In genomic region chr15:91068436-91068835, GRCh38 we compare ENCODE assay signal across 32 cellular contexts. TPM values are rescaled to one million over a fixed set of nuclear protein-coding genes. Genes with fewer than 3 reads are reported as not detected.
"Had no signal": no experiment of that assay in that cellular context is flagged by ENCODE, and none has a peak within 500 bp of the region (broad histone marks: within the 10 kb centered on the region; RNA-seq: fewer than 3 reads in every experiment).

No MANE protein-coding gene starts in this region.

- H3K27me3 ChIP-seq: body of pancreas had no signal

- H3K9me3 Mint-ChIP-seq: activated T-helper 2 cell treated with anti-CD3 and anti-CD28 coated beads, Interferon-gamma antibody, Interleukin-2, Interleukin-4, amounts not matched to agents 10 μg/mL and 5 μg/mL and 100 μg/mL, durations not matched to agents 14 hours and 24 hours and 36 hours; central memory CD8-positive, alpha-beta T cell had no signal

- H3K4me1 ChIP-seq: adrenal gland, body of pancreas, gastroesophageal sphincter, heart right ventricle had no signal

- H3K27ac Mint-ChIP-seq: activated CD4-positive, alpha-beta memory T cell treated with anti-CD3 and anti-CD28 coated beads for 36 hours; activated CD4-positive, alpha-beta T cell treated with anti-CD3 and anti-CD28 coated beads for 36 hours; activated CD4-positive, alpha-beta T cell treated with anti-CD3 and anti-CD28 coated beads, Interleukin-2, amount 10 ng/mL, durations not matched to agents 24 days and 14 days; activated CD8-positive, alpha-beta memory T cell treated with anti-CD3 and anti-CD28 coated beads, Interleukin-2, amount 10 ng/mL, durations not matched to agents 7 days and 5 days; activated CD8-positive, alpha-beta T cell treated with anti-CD3 and anti-CD28 coated beads, Interleukin-2, amount 10 ng/mL, durations not matched to agents 7 days and 5 days; activated naive CD4-positive, alpha-beta T cell treated with anti-CD3 and anti-CD28 coated beads for 36 hours; activated naive CD4-positive, alpha-beta T cell treated with anti-CD3 and anti-CD28 coated beads, Interleukin-2, amount 50 U/mL, for 24 hours; activated naive CD8-positive, alpha-beta T cell treated with anti-CD3 and anti-CD28 coated beads for 36 hours; activated naive CD8-positive, alpha-beta T cell treated with anti-CD3 and anti-CD28 coated beads, Interleukin-2, amount 50 U/mL, for 24 hours; activated T-helper 1 cell treated with anti-CD3 and anti-CD28 coated beads, Interleukin-12 subunit alpha, Interleukin-12 subunit beta, Interleukin-2, Interleukin-4 antibody, amounts not matched to agents 30 ng/mL and 10 ng/mL and 1 ng/mL, durations not matched to agents 14 hours and 24 hours and 36 hours; activated T-helper 2 cell treated with anti-CD3 and anti-CD28 coated beads, Interferon-gamma antibody, Interleukin-2, Interleukin-4, amounts not matched to agents 10 μg/mL and 5 μg/mL and 100 μg/mL, durations not matched to agents 14 hours and 24 hours and 36 hours; dendritic cell treated with granulocyte-macrophage colony-stimulating factor and Interleukin-4, amounts not matched to agents 40 ng/mL and 50 ng/mL, for 4 days; endodermal cell had no signal

- H3K79me2 ChIP-seq: hepatocyte had no signal

- H3K4me1 Mint-ChIP-seq: activated CD4-positive, alpha-beta T cell treated with anti-CD3 and anti-CD28 coated beads for 36 hours; activated CD4-positive, alpha-beta T cell treated with anti-CD3 and anti-CD28 coated beads, Interleukin-2, amount 10 ng/mL, durations not matched to agents 24 days and 14 days; activated CD8-positive, alpha-beta memory T cell treated with anti-CD3 and anti-CD28 coated beads, Interleukin-2, amount 10 ng/mL, durations not matched to agents 7 days and 5 days; activated naive CD4-positive, alpha-beta T cell treated with anti-CD3 and anti-CD28 coated beads, Interleukin-2, amount 50 U/mL, for 24 hours; activated naive CD8-positive, alpha-beta T cell treated with anti-CD3 and anti-CD28 coated beads for 36 hours; activated naive CD8-positive, alpha-beta T cell treated with anti-CD3 and anti-CD28 coated beads, Interleukin-2, amount 50 U/mL, for 24 hours; central memory CD8-positive, alpha-beta T cell; endodermal cell had no signal

- H3K36me3 Mint-ChIP-seq: activated CD4-positive, alpha-beta memory T cell treated with anti-CD3 and anti-CD28 coated beads for 36 hours; activated CD8-positive, alpha-beta memory T cell treated with anti-CD3 and anti-CD28 coated beads, Interleukin-2, amount 10 ng/mL, durations not matched to agents 7 days and 5 days; activated naive CD8-positive, alpha-beta T cell treated with anti-CD3 and anti-CD28 coated beads for 36 hours had no signal

- H3K4me3 ChIP-seq: adrenal gland, body of pancreas, coronary artery, dorsolateral prefrontal cortex, gastroesophageal sphincter, heart right ventricle, hepatocyte had no signal

- H2AFZ ChIP-seq: hepatocyte had no signal

- DNase-seq: activated CD4-positive, alpha-beta memory T cell treated with anti-CD3 and anti-CD28 coated beads for 36 hours; activated CD4-positive, alpha-beta T cell treated with anti-CD3 and anti-CD28 coated beads for 36 hours; activated CD4-positive, alpha-beta T cell treated with anti-CD3 and anti-CD28 coated beads, Interleukin-2, amount 10 ng/mL, durations not matched to agents 24 days and 14 days; activated CD4-positive, CD25-positive, alpha-beta regulatory T cell; activated CD4-positive, CD25-positive, alpha-beta regulatory T cell treated with anti-CD3 and anti-CD28 coated beads, Interleukin-2, amount 50 U/mL, for 72 hours; activated CD8-positive, alpha-beta memory T cell treated with anti-CD3 and anti-CD28 coated beads, Interleukin-2, amount 10 ng/mL, durations not matched to agents 7 days and 5 days; activated CD8-positive, alpha-beta memory T cell treated with anti-CD3 and anti-CD28 coated beads, Interleukin-2, amount 50 U/mL, for 4 hours; activated CD8-positive, alpha-beta T cell treated with anti-CD3 and anti-CD28 coated beads, Interleukin-2, amount 10 ng/mL, durations not matched to agents 7 days and 5 days; activated effector memory CD4-positive, alpha-beta T cell treated with anti-CD3 and anti-CD28 coated beads, Interleukin-2, amount 50 U/mL, for 16 hours; activated naive CD4-positive, alpha-beta T cell treated with anti-CD3 and anti-CD28 coated beads for 36 hours; activated naive CD8-positive, alpha-beta T cell treated with anti-CD3 and anti-CD28 coated beads for 36 hours; activated naive CD8-positive, alpha-beta T cell treated with anti-CD3 and anti-CD28 coated beads, Interleukin-2, amount 50 U/mL, for 24 hours; activated T-cell treated with anti-CD3 and anti-CD28 coated beads, Interleukin-2, amount 50 U/mL, for 1 hour; activated T-cell treated with anti-CD3 and anti-CD28 coated beads, Interleukin-2, amount 50 U/mL, for 48 hours; adrenal gland; amygdala; aorta; body of pancreas; dorsolateral prefrontal cortex; effector memory CD4-positive, alpha-beta T cell; endodermal cell; foreskin melanocyte; heart right ventricle; T-helper 2 cell had no signal

- ATAC-seq: activated CD4-positive, alpha-beta T cell treated with anti-CD3 and anti-CD28 coated beads for 36 hours; activated CD8-positive, alpha-beta memory T cell treated with anti-CD3 and anti-CD28 coated beads, Interleukin-2, amount 10 ng/mL, durations not matched to agents 7 days and 5 days; activated CD8-positive, alpha-beta T cell treated with anti-CD3 and anti-CD28 coated beads, Interleukin-2, amount 10 ng/mL, durations not matched to agents 7 days and 5 days; activated naive CD8-positive, alpha-beta T cell treated with anti-CD3 and anti-CD28 coated beads, Interleukin-2, amount 50 U/mL, for 24 hours; body of pancreas; gastroesophageal sphincter; heart right ventricle had no signal

- H3K36me3 ChIP-seq: adrenal gland, gastroesophageal sphincter, heart right ventricle had no signal

- H3K4me2 ChIP-seq: hepatocyte had no signal

- H3K27ac ChIP-seq: adrenal gland, body of pancreas, coronary artery, dorsolateral prefrontal cortex, gastroesophageal sphincter, heart right ventricle, hepatocyte had no signal

- H3K4me3 Mint-ChIP-seq: activated CD4-positive, alpha-beta memory T cell treated with anti-CD3 and anti-CD28 coated beads for 36 hours; activated CD4-positive, alpha-beta T cell treated with anti-CD3 and anti-CD28 coated beads for 36 hours; activated CD4-positive, alpha-beta T cell treated with anti-CD3 and anti-CD28 coated beads, Interleukin-2, amount 10 ng/mL, durations not matched to agents 24 days and 14 days; activated CD8-positive, alpha-beta memory T cell treated with anti-CD3 and anti-CD28 coated beads, Interleukin-2, amount 10 ng/mL, durations not matched to agents 7 days and 5 days; activated CD8-positive, alpha-beta T cell treated with anti-CD3 and anti-CD28 coated beads, Interleukin-2, amount 10 ng/mL, durations not matched to agents 7 days and 5 days; activated naive CD4-positive, alpha-beta T cell treated with anti-CD3 and anti-CD28 coated beads for 36 hours; activated naive CD4-positive, alpha-beta T cell treated with anti-CD3 and anti-CD28 coated beads, Interleukin-2, amount 50 U/mL, for 24 hours; activated naive CD8-positive, alpha-beta T cell treated with anti-CD3 and anti-CD28 coated beads for 36 hours; activated naive CD8-positive, alpha-beta T cell treated with anti-CD3 and anti-CD28 coated beads, Interleukin-2, amount 50 U/mL, for 24 hours; activated T-helper 1 cell treated with anti-CD3 and anti-CD28 coated beads, Interleukin-12 subunit alpha, Interleukin-12 subunit beta, Interleukin-2, Interleukin-4 antibody, amounts not matched to agents 30 ng/mL and 10 ng/mL and 1 ng/mL, durations not matched to agents 14 hours and 24 hours and 36 hours; central memory CD8-positive, alpha-beta T cell; dendritic cell treated with granulocyte-macrophage colony-stimulating factor and Interleukin-4, amounts not matched to agents 40 ng/mL and 50 ng/mL, for 4 days; endodermal cell had no signal

RNA-seq across cellular contexts. Expression of gene SV2B, which starts 31.6 kb away (rescaled TPM):
- total RNA-seq: activated CD8-positive, alpha-beta memory T cell treated with anti-CD3 and anti-CD28 coated beads, Interleukin-2, amount 10 ng/mL, durations not matched to agents 7 days and 5 days; activated CD8-positive, alpha-beta T cell treated with anti-CD3 and anti-CD28 coated beads, Interleukin-2, amount 10 ng/mL, durations not matched to agents 7 days and 5 days had no signal
- polyA plus RNA-seq: aorta had no signal
